ENCODE assay signal across 15 cellular contexts in genomic region chr3:30602946-30603345, GRCh38. TPM values are rescaled to one million over a fixed set of nuclear protein-coding genes. Genes with fewer than 3 reads are reported as not detected.
DNase-seq lines count a peak whose midpoint lies in the region; ATAC-seq, FAIRE-seq and TF ChIP-seq lines count a peak whose summit lies in the region.
"Had no signal": no experiment of that assay in that cellular context is flagged by ENCODE, and none has a peak within 500 bp of the region (broad histone marks: within the 10 kb centered on the region; RNA-seq: fewer than 3 reads in every experiment).

No MANE protein-coding gene starts in this region.

- peak overlapping the region in 1 of 4 donors; percentile 59 for H3K4me3 Mint-ChIP-seq in IgD-negative memory B cell
- peak overlapping the region; percentile 96 for H3K4me3 Mint-ChIP-seq in T-helper 2 cell treated with Interferon-gamma antibody and Interleukin-4, amounts not matched to agents 5 μg/mL and 100 μg/mL, for 36 hours

- no peak for DNase-seq in HepG2 (ENCODE audit: low spot score)
- DNase-seq in right lobe of liver = no peak
- DNase-seq in T-helper 2 cell treated with Interferon-gamma antibody and Interleukin-4, amounts not matched to agents 5 μg/mL and 100 μg/mL, for 36 hours (ENCODE audit: low spot score) = no peak
- no peak for DNase-seq in small intestine
- DNase-seq in dedifferentiated amniotic fluid mesenchymal stem cell (ENCODE audit: extremely low spot score) = no peak
- no peak for DNase-seq in NCI-H1092 (lab: John Stamatoyannopoulos, UW)
- DNase-seq: C1 segment of cervical spinal cord; Karpas-422; SHP77; stimulated activated CD4-positive, alpha-beta T cell treated with anti-CD3 and anti-CD28 coated beads, Interleukin-4, amount 100 ng/mL, for 1 hour; stomach had no signal

- ATAC-seq in HepG2 (no peak), right lobe of liver (no peak)

- intact Hi-C loops in HepG2 (cut with micrococcal nuclease; ENCODE audit: unreplicated experiment) = no loop called here
- intact Hi-C loops in right lobe of liver (cut with DNase I) = no loop called here

- H3K4me1 ChIP-seq in HepG2 (ENCODE audit: insufficient read depth, low read length) (peaks cover 73% of the 10 kb centered on the region), right lobe of liver (peaks cover 0 to 13% (median 3%) of the 10 kb centered on the region in 4 donors), thymus (ENCODE audit: control insufficient read depth, insufficient read depth, low read length) (peaks cover 29% of the 10 kb centered on the region), small intestine (ENCODE audit: control insufficient read depth in 2 of 2, insufficient read depth in 1 of 2, low read depth in 1 of 2, low read length in 1 of 2) (peaks cover 1 to 9% of the 10 kb centered on the region in 2 donors)
- H3K4me1 ChIP-seq: prostate gland had no signal

- H3K4me2 ChIP-seq in HepG2 (ENCODE audit: low read depth, low read length) = no peak overlapping the region

- H3K79me2 ChIP-seq in HepG2 (ENCODE audit: insufficient read depth, low read length) = peaks cover 73% of the 10 kb centered on the region

- H3K9me3 Mint-ChIP-seq in IgD-negative memory B cell = no peaks in the 10 kb centered on the region
- no peaks in the 10 kb centered on the region for H3K9me3 Mint-ChIP-seq in T-helper 2 cell treated with Interferon-gamma antibody and Interleukin-4, amounts not matched to agents 5 μg/mL and 100 μg/mL, for 36 hours

- CTCF ChIA-PET in HepG2 (lab: Yijun Ruan, JAX; ENCODE audit: low intra/inter-chr PET ratio, low total read pairs) = no interaction called here

- TF ChIP-seq POLR2A in HepG2 (IDR thresholded peaks at IDR 0.05; ENCODE audit: insufficient read depth in 1 of 2, low read depth in 2 of 2, low read length in 2 of 2) = no peak
- TF ChIP-seq POLR2A in right lobe of liver (IDR thresholded peaks at IDR 0.05) = no peak

- no peaks in the 10 kb centered on the region for H3K36me3 ChIP-seq in HepG2 (replicated peaks in 1 of 2; ENCODE audit: control insufficient read depth in 1 of 2, insufficient read depth in 2 of 2, low read length in 2 of 2)
- no peaks in the 10 kb centered on the region for H3K36me3 ChIP-seq in right lobe of liver
- H3K36me3 ChIP-seq in thymus (ENCODE audit: control insufficient read depth, insufficient read depth) = no peaks in the 10 kb centered on the region
- H3K36me3 ChIP-seq in small intestine (ENCODE audit: control insufficient read depth in 2 of 2, insufficient read depth in 2 of 2, low read length in 2 of 2) = no peaks in the 10 kb centered on the region
- H3K36me3 ChIP-seq: prostate gland, stomach had no signal

- H3K27ac Mint-ChIP-seq in IgD-negative memory B cell = peak overlapping the region in 2 of 3 donors; percentile 53 to 70
- peak overlapping the region; percentile 49 for H3K27ac Mint-ChIP-seq in T-helper 2 cell treated with Interferon-gamma antibody and Interleukin-4, amounts not matched to agents 5 μg/mL and 100 μg/mL, for 36 hours

- no peak for TF ChIP-seq RAD21 in HepG2 (CRISPR knock-in tag; IDR thresholded peaks at IDR 0.05)

- TF ChIP-seq EP300 in HepG2 (IDR thresholded peaks at IDR 0.05; ENCODE audit: low read depth in 2 of 2, low read length in 2 of 2) = no peak
- TF ChIP-seq EP300 in HepG2 (CRISPR knock-in tag; IDR thresholded peaks at IDR 0.05; ENCODE audit: borderline replicate concordance) = no peak

- BruUV-seq in HepG2 (replicated peaks; lab: Mats Ljungman, UMichigan) = no TSS peak

- POLR2A ChIA-PET in HepG2 (lab: Yijun Ruan, JAX) = no interaction called here

- H3K36me3 Mint-ChIP-seq in IgD-negative memory B cell = no peaks in the 10 kb centered on the region
- peaks cover 4% of the 10 kb centered on the region for H3K36me3 Mint-ChIP-seq in T-helper 2 cell treated with Interferon-gamma antibody and Interleukin-4, amounts not matched to agents 5 μg/mL and 100 μg/mL, for 36 hours (ENCODE audit: low read depth)

- H3K9ac ChIP-seq in HepG2 (ENCODE audit: insufficient read depth, low read depth, low read length) = no peak overlapping the region; the same call in 1 of the 2 replicates

- H3K27me3 ChIP-seq in HepG2 (ENCODE audit: control insufficient read depth in 1 of 2, insufficient read depth in 2 of 2, low read length in 2 of 2) (peaks cover 0 to 2% of the 10 kb centered on the region in 2 experiments; a peak in 1 of 5 replicates), right lobe of liver (no peaks in the 10 kb centered on the region), thymus (ENCODE audit: control insufficient read depth, insufficient read depth) (no peaks in the 10 kb centered on the region), small intestine (ENCODE audit: control insufficient read depth in 2 of 2, insufficient read depth in 2 of 2, low read length in 2 of 2) (no peaks in the 10 kb centered on the region)
- H3K27me3 ChIP-seq: stomach had no signal

- H4K20me1 ChIP-seq in HepG2 (ENCODE audit: insufficient read depth, low read length) = no peaks in the 10 kb centered on the region

- FAIRE-seq in HepG2 (lab: Jason Lieb, UNC) (no peak), small intestine (lab: Jason Lieb, UNC) (no peak)
- FAIRE-seq: colon had no signal

- H3K27ac ChIP-seq in HepG2 (ENCODE audit: extremely low read length, insufficient read depth, low read length) (peak overlapping the region; percentile 34), right lobe of liver (no peak overlapping the region), thymus (ENCODE audit: low read depth) (peak overlapping the region; percentile 0), small intestine (ENCODE audit: low read depth in 1 of 2, low read length in 1 of 2) (no peak overlapping the region)
- H3K27ac ChIP-seq: prostate gland had no signal

- peaks cover 42 to 55% (median 55%) of the 10 kb centered on the region in 3 donors for H3K4me1 Mint-ChIP-seq in IgD-negative memory B cell
- peaks cover 58% of the 10 kb centered on the region for H3K4me1 Mint-ChIP-seq in T-helper 2 cell treated with Interferon-gamma antibody and Interleukin-4, amounts not matched to agents 5 μg/mL and 100 μg/mL, for 36 hours (ENCODE audit: low read depth)

- H3K9me3 ChIP-seq in HepG2 (ENCODE audit: low read length) = no peaks in the 10 kb centered on the region
- H3K9me3 ChIP-seq in right lobe of liver = no peaks in the 10 kb centered on the region
- no peaks in the 10 kb centered on the region for H3K9me3 ChIP-seq in thymus (ENCODE audit: control insufficient read depth)
- no peaks in the 10 kb centered on the region for H3K9me3 ChIP-seq in small intestine (ENCODE audit: control insufficient read depth, low read depth)
- H3K9me3 ChIP-seq: prostate gland, stomach had no signal

- TF ChIP-seq CTCF in HepG2 (CRISPR knock-in tag; IDR thresholded peaks at IDR 0.05) (no peak), right lobe of liver (IDR thresholded peaks at IDR 0.05) (no peak)

- no peak overlapping the region for H2AFZ ChIP-seq in HepG2 (ENCODE audit: low read length)

- no peak overlapping the region for H3K4me3 ChIP-seq in HepG2 (replicated peaks in 1 of 3; ENCODE audit: insufficient read depth in 1 of 3, low read depth in 2 of 3, low read length in 3 of 3)
- no peak overlapping the region for H3K4me3 ChIP-seq in right lobe of liver
- no peak overlapping the region for H3K4me3 ChIP-seq in thymus (ENCODE audit: low read length)
- no peak overlapping the region for H3K4me3 ChIP-seq in small intestine (ENCODE audit: low read depth in 1 of 2, low read length in 2 of 2)
- H3K4me3 ChIP-seq: prostate gland, stomach had no signal

- in situ Hi-C loops in HepG2 (cut with HindIII; ENCODE audit: extremely low pct_ligation_motif_present, low pct_unique_long_range_greater_than_20kb) = loop anchor here (10.0 kb wide), 2 partner anchors 348 to 488 kb away; no protein-coding TSS in a partner anchor

- WGBS in HepG2 (ENCODE audit: low lambda C conversion rate) = 75% methylated on average over 4 of the region's 4 CpGs
- 55% methylated on average over 4 of the region's 4 CpGs for WGBS in right lobe of liver (ENCODE audit: insufficient coverage, low coverage, low lambda C conversion rate, missing lambda C conversion rate)
- 18% methylated on average over 4 of the region's 4 CpGs for WGBS in thymus
- 66 to 74% (median 70%) methylated on average over 4 of the region's 4 CpGs for WGBS in small intestine, 3 donors

- no peaks in the 10 kb centered on the region for H3K27me3 Mint-ChIP-seq in IgD-negative memory B cell
- H3K27me3 Mint-ChIP-seq in T-helper 2 cell treated with Interferon-gamma antibody and Interleukin-4, amounts not matched to agents 5 μg/mL and 100 μg/mL, for 36 hours (ENCODE audit: low read depth) = no peaks in the 10 kb centered on the region

TF ChIP-seq in HepG2, 621 proteins besides CTCF, POLR2A, EP300 and RAD21:
- TF ChIP-seq ZKSCAN8 (CRISPR knock-in tag; IDR thresholded peaks at IDR 0.05; ENCODE audit: borderline replicate concordance) = no peak

RNA-seq across cellular contexts. Expression of gene TGFBR2, which starts 3.5 kb away (rescaled TPM):
- total RNA-seq in HepG2 (2016; rRNA removed; fragmentation: Illumina TruSeq; extraction: Trizol) = 68.1 and 82.2 TPM in 2 replicates
- 25.9 and 27.4 TPM in 2 replicates for total RNA-seq in HepG2 (2016; cell fraction: cytosol; rRNA removed; fragmentation: Illumina TruSeq; extraction: Trizol; ENCODE audit: low read depth)
- total RNA-seq in HepG2 (2016; cell fraction: insoluble cytoplasmic fraction; rRNA removed; fragmentation: Illumina TruSeq; extraction: Trizol) = 66.0 and 82.3 TPM in 2 replicates
- 67.6 and 68.8 TPM in 2 replicates for total RNA-seq in HepG2 (2016; cell fraction: membrane; rRNA removed; fragmentation: Illumina TruSeq; extraction: Trizol)
- 134 and 135 TPM in 2 replicates for total RNA-seq in HepG2 (2016; cell fraction: nucleus; rRNA removed; fragmentation: Illumina TruSeq; extraction: Trizol)
- polyA plus RNA-seq in HepG2 (2011; rRNA removed) = 187 and 204 TPM in 2 replicates
- polyA plus RNA-seq in HepG2 (2011; cell fraction: cytosol; rRNA removed) = 141 and 194 TPM in 2 replicates
- 105 and 123 TPM in 2 replicates for polyA plus RNA-seq in HepG2 (2011; cell fraction: nucleus; rRNA removed)
- polyA plus RNA-seq in HepG2 (2012) = 125 and 162 TPM in 2 replicates
- 8.6 and 9.7 TPM in 2 replicates for polyA plus RNA-seq in HepG2 (2016; cell fraction: cytosol; fragmentation: Illumina TruSeq; extraction: Trizol; ENCODE audit: low read depth)
- 68.0 and 70.0 TPM in 2 replicates for polyA plus RNA-seq in HepG2 (2016; cell fraction: insoluble cytoplasmic fraction; fragmentation: Illumina TruSeq; extraction: Trizol; ENCODE audit: low read depth)
- 38.2 and 38.9 TPM in 2 replicates for polyA plus RNA-seq in HepG2 (2016; cell fraction: membrane; fragmentation: Illumina TruSeq; extraction: Trizol; ENCODE audit: low read depth)
- 134 and 138 TPM in 2 replicates for polyA plus RNA-seq in HepG2 (2016; cell fraction: nucleus; fragmentation: Illumina TruSeq; extraction: Trizol; ENCODE audit: insufficient read depth, low read depth)
- polyA minus RNA-seq in HepG2 (2011; rRNA and poly(A)+ RNA removed; ENCODE audit: low replicate concordance) = 24.1 and 399 TPM in 2 replicates
- 188 and 237 TPM in 2 replicates for polyA minus RNA-seq in HepG2 (2011; cell fraction: cytosol; rRNA and poly(A)+ RNA removed)
- 353 and 432 TPM in 2 replicates for polyA minus RNA-seq in HepG2 (2011; cell fraction: nucleus; rRNA and poly(A)+ RNA removed)
- 10 to 100 TPM; 24.9 to 52.6 (median 45.5) TPM for total RNA-seq in right lobe of liver
- polyA plus RNA-seq in IgD-negative memory B cell = 76.8 TPM
- polyA plus RNA-seq in thymus = 51.3 TPM
- polyA plus RNA-seq in small intestine = 10 to 100 TPM in 2 of 3 donors, 1 to 10 TPM in 1; 6.0 to 77.5 (median 13.5) TPM

Comparison
In these comparisons a context has a peak if more than half of its experiments do, and no peak if none do; other contexts are left out.
1. H3K27ac ChIP-seq: peak in HepG2 (single experiment) and thymus (single experiment); none in right lobe of liver (0 of 3) and small intestine (0 of 2).